Comparison of ENCODE assay signal across 28 cellular contexts in the genomic region with DNA sequence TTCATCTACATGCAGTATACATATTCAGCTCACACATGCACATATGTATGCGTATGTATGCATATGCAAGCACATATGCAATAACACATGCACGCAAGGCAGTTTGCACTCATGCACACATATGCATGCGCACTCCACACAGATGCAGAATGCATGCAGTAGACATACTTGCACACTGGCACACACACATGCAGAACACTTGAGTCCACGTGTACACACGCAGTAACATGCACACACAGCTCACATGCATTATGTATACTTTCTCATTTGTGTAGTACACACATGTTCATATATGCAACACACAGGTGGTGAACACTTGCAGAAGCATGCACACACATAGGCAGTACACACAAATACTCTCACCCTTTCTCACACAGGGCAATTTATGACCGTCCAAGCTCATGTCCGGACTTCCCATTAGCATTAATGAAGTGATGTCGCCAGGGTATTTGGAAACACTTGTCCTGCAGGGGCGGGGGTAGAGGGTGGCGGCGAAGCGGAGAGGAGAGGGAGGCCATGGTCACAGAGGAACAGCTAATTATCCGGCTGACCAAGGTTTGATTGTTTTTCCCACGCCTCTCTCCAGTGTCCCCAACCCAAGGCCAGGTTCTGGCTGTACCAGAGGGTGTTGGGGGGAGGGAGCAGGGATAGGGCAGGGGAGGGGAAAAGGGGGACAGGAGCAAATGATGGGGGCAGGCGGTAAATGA.
"Had no signal": no experiment of that assay in that cellular context is flagged by ENCODE, and none has a peak within 500 bp of the region (broad histone marks: within the 10 kb centered on the region; RNA-seq: fewer than 3 reads in every experiment).

No MANE protein-coding gene starts in this region.

- H3K9me3 ChIP-seq: Peyer's patch, SJCRH30, SK-N-SH had no signal

- H3K4me2 ChIP-seq: SK-N-SH had no signal

- H3K4me3 ChIP-seq: cardiac muscle cell, Peyer's patch, SJCRH30 had no signal

- H3K9ac ChIP-seq: SK-N-SH had no signal

- ATAC-seq: activated T-helper 17 cell treated with anti-CD3 and anti-CD28 coated beads, Interleukin-2, amount 50 U/mL, for 72 hours had no signal

- H3K27me3 ChIP-seq: cardiac muscle cell, Peyer's patch had no signal

- DNase-seq: activated CD4-positive, alpha-beta memory T cell treated with anti-CD3 and anti-CD28 coated beads for 36 hours; activated CD4-positive, alpha-beta T cell treated with anti-CD3 and anti-CD28 coated beads, Interleukin-2, amount 10 ng/mL, durations not matched to agents 7 days and 5 days; activated CD4-positive, CD25-positive, alpha-beta regulatory T cell; activated CD8-positive, alpha-beta memory T cell treated with anti-CD3 and anti-CD28 coated beads for 24 hours; activated gamma-delta T cell; activated naive CD4-positive, alpha-beta T cell treated with anti-CD3 and anti-CD28 coated beads for 36 hours; activated T-cell treated with anti-CD3 and anti-CD28 coated beads for 4 hours; activated T-cell treated with anti-CD3 and anti-CD28 coated beads, Interleukin-2, amount 50 U/mL, for 48 hours; brain microvascular endothelial cell; Kasumi-1; KBM-7; NCI-H1105 treated with DMSO at 0.1 percent for 48 hours; NCI-H1436 treated with DMSO at 0.1 percent for 48 hours; NCI-H187; NCI-H2081; NCI-H2227 treated with DMSO at 0.1 percent for 48 hours; NCI-H446 treated with DMSO at 0.1 percent for 48 hours; NCI-H524 treated with DMSO at 0.1 percent for 48 hours; NCI-H82; Peyer's patch; Right ventricle myocardium superior; SJCRH30; SK-N-SH; T-helper 1 cell had no signal

- H3K27ac ChIP-seq: brain microvascular endothelial cell, Peyer's patch, RWPE1, SJCRH30, VCaP had no signal

- H3K36me3 ChIP-seq: brain microvascular endothelial cell, cardiac muscle cell, Peyer's patch, SJCRH30 had no signal

- H3K4me1 ChIP-seq: Peyer's patch had no signal
